In genomic region chr12:60014441-60014840, GRCh38 we compare ENCODE assay signal across 21 cellular contexts.
"Had no signal": no experiment of that assay in that cellular context is flagged by ENCODE, and none has a peak within 500 bp of the region (broad histone marks: within the 10 kb centered on the region; RNA-seq: fewer than 3 reads in every experiment).

No MANE protein-coding gene starts in this region.

- H3K4me3 ChIP-seq: K562, PC-9, Peyer's patch, SJCRH30 had no signal

- H3K4me1 Mint-ChIP-seq: IgD-negative memory B cell had no signal

- H3K9me3 ChIP-seq: Peyer's patch, SJCRH30 had no signal

- H3K4me1 ChIP-seq: Peyer's patch, SJCRH30 had no signal

- H3K36me3 ChIP-seq: Peyer's patch, SJCRH30 had no signal

- H3K4me3 Mint-ChIP-seq: IgD-negative memory B cell had no signal

- H3K27ac ChIP-seq: KMS-11, PC-9, Peyer's patch, SJCRH30 had no signal

- H3K4me2 ChIP-seq: KMS-11, PC-9 had no signal

- H2AFZ ChIP-seq: PC-9 had no signal

- H3K27ac Mint-ChIP-seq: IgD-negative memory B cell had no signal

- H3K9ac ChIP-seq: KMS-11 had no signal

- H3K27me3 ChIP-seq: Peyer's patch, SJCRH30 had no signal

- DNase-seq: Kasumi-1, MV-4-11, NCI-H1048, NCI-H1105, NCI-H1417, NCI-H1436 treated with DMSO at 0.1 percent for 48 hours, NCI-H1694 treated with DMSO at 0.1 percent for 48 hours, NCI-H1930, NCI-H2081, NCI-H2107, NCI-H2227 treated with DMSO at 0.1 percent for 48 hours, NCI-H524, NCI-H69, NCI-H774, PC-9, Peyer's patch, SHP77 treated with DMSO at 0.1 percent for 48 hours, SJCRH30 had no signal

- H3K27me3 Mint-ChIP-seq: IgD-negative memory B cell had no signal
